In the genomic region with DNA sequence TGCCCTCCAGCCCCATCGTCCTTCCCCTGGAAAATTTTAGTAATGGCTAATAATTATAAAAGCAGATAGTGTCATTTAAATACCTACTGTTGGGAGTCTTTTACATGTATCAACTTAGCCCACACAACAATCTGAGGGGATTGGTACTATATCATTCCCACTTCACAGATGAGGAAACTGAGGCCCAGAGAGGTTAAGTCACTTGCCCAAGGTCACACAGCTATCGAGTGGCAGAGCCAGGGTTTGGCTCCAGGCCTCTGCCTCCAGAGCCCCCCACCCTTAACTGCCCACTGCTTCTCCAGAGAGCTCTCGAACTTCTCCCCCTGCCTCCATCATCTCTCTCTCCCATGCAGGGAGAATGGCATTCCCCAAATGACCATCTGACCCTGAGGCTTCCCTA, we compare ENCODE assay signal across 36 cellular contexts. TPM values are rescaled to one million over a fixed set of nuclear protein-coding genes. Genes with fewer than 3 reads are reported as not detected.
"Had no signal": no experiment of that assay in that cellular context is flagged by ENCODE, and none has a peak within 500 bp of the region (broad histone marks: within the 10 kb centered on the region; RNA-seq: fewer than 3 reads in every experiment).

No MANE protein-coding gene starts in this region.

- H3K36me3 Mint-ChIP-seq: activated CD8-positive, alpha-beta memory T cell treated with anti-CD3 and anti-CD28 coated beads, Interleukin-2, amount 10 ng/mL, durations not matched to agents 7 days and 5 days; activated naive CD8-positive, alpha-beta T cell treated with anti-CD3 and anti-CD28 coated beads, Interleukin-2, amount 10 ng/mL, durations not matched to agents 7 days and 5 days had no signal

- H3K4me1 Mint-ChIP-seq: activated CD4-positive, alpha-beta memory T cell treated with anti-CD3 and anti-CD28 coated beads, Interleukin-2, amount 10 ng/mL, durations not matched to agents 7 days and 5 days; activated T-helper 17 cell treated with anti-CD3 and anti-CD28 coated beads, Interleukin-2, amount 50 U/mL, for 72 hours had no signal

- DNase-seq: activated CD4-positive, alpha-beta memory T cell treated with anti-CD3 and anti-CD28 coated beads, Interleukin-2, amount 10 ng/mL, durations not matched to agents 7 days and 5 days; activated CD4-positive, alpha-beta T cell treated with anti-CD3 and anti-CD28 coated beads for 1 hour; activated CD4-positive, alpha-beta T cell treated with anti-CD3 and anti-CD28 coated beads for 48 hours; activated CD4-positive, CD25-positive, alpha-beta regulatory T cell; activated CD8-positive, alpha-beta memory T cell treated with anti-CD3 and anti-CD28 coated beads for 24 hours; activated CD8-positive, alpha-beta memory T cell treated with anti-CD3 and anti-CD28 coated beads, Interleukin-2, amount 10 ng/mL, durations not matched to agents 7 days and 5 days; activated CD8-positive, alpha-beta memory T cell treated with anti-CD3 and anti-CD28 coated beads, Interleukin-2, amount 50 U/mL, for 48 hours; activated effector memory CD4-positive, alpha-beta T cell treated with anti-CD3 and anti-CD28 coated beads, Interleukin-2, amount 50 U/mL, for 16 hours; activated naive CD4-positive, alpha-beta T cell; activated naive CD4-positive, alpha-beta T cell treated with anti-CD3 and anti-CD28 coated beads, Interleukin-2, amount 50 U/mL, for 16 hours; activated naive CD8-positive, alpha-beta T cell treated with anti-CD3 and anti-CD28 coated beads, Interleukin-2, amount 10 ng/mL, durations not matched to agents 7 days and 5 days; activated T-cell treated with anti-CD3 and anti-CD28 coated beads, Interleukin-2, amount 50 U/mL, for 72 hours; MM.1S; MV-4-11; NCI-H1092 treated with DMSO at 0.1 percent for 48 hours; NCI-H146; NCI-H187 treated with DMSO at 0.1 percent for 48 hours; NCI-H2081; NCI-H2171 treated with DMSO at 0.1 percent for 48 hours; NCI-H2227 treated with DMSO at 0.1 percent for 48 hours; NCI-H446; NCI-H510A treated with DMSO at 0.1 percent for 48 hours; NCI-H526 treated with DMSO at 0.1 percent for 48 hours; NCI-H774; PC-9; SW 1271; T-helper 1 cell; T-helper 2 cell; T-helper 9 cell; WERI-Rb-1 had no signal

- H3K4me1 ChIP-seq: ascending aorta had no signal

- H3K4me2 ChIP-seq: KMS-11, PC-9 had no signal

- H3K9ac ChIP-seq: KMS-11 had no signal

- H3K9me3 Mint-ChIP-seq: activated CD4-positive, alpha-beta memory T cell treated with anti-CD3 and anti-CD28 coated beads, Interleukin-2, amount 10 ng/mL, durations not matched to agents 7 days and 5 days; activated naive CD8-positive, alpha-beta T cell treated with anti-CD3 and anti-CD28 coated beads, Interleukin-2, amount 10 ng/mL, durations not matched to agents 7 days and 5 days; activated T-cell treated with anti-CD3 and anti-CD28 coated beads, Interleukin-2, amount 50 U/mL, for 72 hours; activated T-helper 17 cell treated with anti-CD3 and anti-CD28 coated beads, Interleukin-2, amount 50 U/mL, for 72 hours had no signal

- H2AFZ ChIP-seq: PC-9 had no signal

- H3K27me3 ChIP-seq: ascending aorta had no signal

- H3K4me3 Mint-ChIP-seq: activated CD4-positive, alpha-beta memory T cell treated with anti-CD3 and anti-CD28 coated beads, Interleukin-2, amount 10 ng/mL, durations not matched to agents 7 days and 5 days; activated CD8-positive, alpha-beta memory T cell treated with anti-CD3 and anti-CD28 coated beads, Interleukin-2, amount 10 ng/mL, durations not matched to agents 7 days and 5 days; activated naive CD8-positive, alpha-beta T cell treated with anti-CD3 and anti-CD28 coated beads, Interleukin-2, amount 10 ng/mL, durations not matched to agents 7 days and 5 days; activated T-cell treated with anti-CD3 and anti-CD28 coated beads, Interleukin-2, amount 50 U/mL, for 72 hours; activated T-helper 17 cell treated with anti-CD3 and anti-CD28 coated beads, Interleukin-2, amount 50 U/mL, for 72 hours had no signal

- H3K9me3 ChIP-seq: ascending aorta had no signal

- H3K27ac ChIP-seq: ascending aorta, KMS-11, PC-9, RWPE1, WERI-Rb-1 had no signal

- H3K27ac Mint-ChIP-seq: activated CD4-positive, alpha-beta memory T cell treated with anti-CD3 and anti-CD28 coated beads, Interleukin-2, amount 10 ng/mL, durations not matched to agents 7 days and 5 days; activated CD8-positive, alpha-beta memory T cell treated with anti-CD3 and anti-CD28 coated beads, Interleukin-2, amount 10 ng/mL, durations not matched to agents 7 days and 5 days; activated naive CD8-positive, alpha-beta T cell treated with anti-CD3 and anti-CD28 coated beads, Interleukin-2, amount 10 ng/mL, durations not matched to agents 7 days and 5 days; activated T-cell treated with anti-CD3 and anti-CD28 coated beads, Interleukin-2, amount 50 U/mL, for 72 hours; activated T-helper 17 cell treated with anti-CD3 and anti-CD28 coated beads, Interleukin-2, amount 50 U/mL, for 72 hours had no signal

- H3K4me3 ChIP-seq: ascending aorta, PC-9 had no signal

- H3K36me3 ChIP-seq: ascending aorta, WERI-Rb-1 had no signal

RNA-seq across cellular contexts. Expression of a gene that starts 7.4 kb away (rescaled TPM):
- total RNA-seq: ascending aorta, LHCN-M2, PC-9, Right ventricle myocardium inferior had no signal
